Comparison of ENCODE assay signal across 2 cellular contexts in genomic region chr10:43136432-43136831, GRCh38.
TF ChIP-seq lines count a peak whose summit lies in the region.

No MANE protein-coding gene starts in this region.

TF ChIP-seq in HCT116, 20 proteins besides CTCF, POLR2A, EP300 and RAD21:
- no peak for TF ChIP-seq EZH2 (IDR thresholded peaks at IDR 0.05)
- no peak for TF ChIP-seq CEBPB (IDR thresholded peaks at IDR 0.05; ENCODE audit: low read depth)
- TF ChIP-seq, protein P1, sequence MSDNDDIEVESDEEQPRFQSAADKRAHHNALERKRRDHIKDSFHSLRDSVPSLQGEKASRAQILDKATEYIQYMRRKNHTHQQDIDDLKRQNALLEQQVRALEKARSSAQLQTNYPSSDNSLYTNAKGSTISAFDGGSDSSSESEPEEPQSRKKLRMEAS (IDR thresholded peaks at IDR 0.05) = no peak
- TF ChIP-seq CBX3 (IDR thresholded peaks at IDR 0.05; ENCODE audit: low read depth) = no peak
- TF ChIP-seq ZNF274 (IDR thresholded peaks at IDR 0.05; ENCODE audit: low read depth, low read length) = no peak
- TF ChIP-seq ZFX (IDR thresholded peaks at IDR 0.05) = no peak
- TF ChIP-seq EGR1 (IDR thresholded peaks at IDR 0.05; ENCODE audit: low read depth) = no peak
- TF ChIP-seq POLR2AphosphoS5 (IDR thresholded peaks at IDR 0.05; ENCODE audit: low read depth, low read length) = no peak
- no peak for TF ChIP-seq SIN3A (IDR thresholded peaks at IDR 0.05; ENCODE audit: low read depth)
- TF ChIP-seq SRF (IDR thresholded peaks at IDR 0.05; ENCODE audit: low read depth) = no peak
- TF ChIP-seq, protein P2, sequence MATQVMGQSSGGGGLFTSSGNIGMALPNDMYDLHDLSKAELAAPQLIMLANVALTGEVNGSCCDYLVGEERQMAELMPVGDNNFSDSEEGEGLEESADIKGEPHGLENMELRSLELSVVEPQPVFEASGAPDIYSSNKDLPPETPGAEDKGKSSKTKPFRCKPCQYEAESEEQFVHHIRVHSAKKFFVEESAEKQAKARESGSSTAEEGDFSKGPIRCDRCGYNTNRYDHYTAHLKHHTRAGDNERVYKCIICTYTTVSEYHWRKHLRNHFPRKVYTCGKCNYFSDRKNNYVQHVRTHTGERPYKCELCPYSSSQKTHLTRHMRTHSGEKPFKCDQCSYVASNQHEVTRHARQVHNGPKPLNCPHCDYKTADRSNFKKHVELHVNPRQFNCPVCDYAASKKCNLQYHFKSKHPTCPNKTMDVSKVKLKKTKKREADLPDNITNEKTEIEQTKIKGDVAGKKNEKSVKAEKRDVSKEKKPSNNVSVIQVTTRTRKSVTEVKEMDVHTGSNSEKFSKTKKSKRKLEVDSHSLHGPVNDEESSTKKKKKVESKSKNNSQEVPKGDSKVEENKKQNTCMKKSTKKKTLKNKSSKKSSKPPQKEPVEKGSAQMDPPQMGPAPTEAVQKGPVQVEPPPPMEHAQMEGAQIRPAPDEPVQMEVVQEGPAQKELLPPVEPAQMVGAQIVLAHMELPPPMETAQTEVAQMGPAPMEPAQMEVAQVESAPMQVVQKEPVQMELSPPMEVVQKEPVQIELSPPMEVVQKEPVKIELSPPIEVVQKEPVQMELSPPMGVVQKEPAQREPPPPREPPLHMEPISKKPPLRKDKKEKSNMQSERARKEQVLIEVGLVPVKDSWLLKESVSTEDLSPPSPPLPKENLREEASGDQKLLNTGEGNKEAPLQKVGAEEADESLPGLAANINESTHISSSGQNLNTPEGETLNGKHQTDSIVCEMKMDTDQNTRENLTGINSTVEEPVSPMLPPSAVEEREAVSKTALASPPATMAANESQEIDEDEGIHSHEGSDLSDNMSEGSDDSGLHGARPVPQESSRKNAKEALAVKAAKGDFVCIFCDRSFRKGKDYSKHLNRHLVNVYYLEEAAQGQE (IDR thresholded peaks at IDR 0.05; ENCODE audit: low read depth) = no peak
- TF ChIP-seq SP1 (IDR thresholded peaks at IDR 0.05; ENCODE audit: low read depth) = no peak
- TF ChIP-seq FOSL1 (IDR thresholded peaks at IDR 0.05; ENCODE audit: low read depth) = no peak
- TF ChIP-seq, protein P3, sequence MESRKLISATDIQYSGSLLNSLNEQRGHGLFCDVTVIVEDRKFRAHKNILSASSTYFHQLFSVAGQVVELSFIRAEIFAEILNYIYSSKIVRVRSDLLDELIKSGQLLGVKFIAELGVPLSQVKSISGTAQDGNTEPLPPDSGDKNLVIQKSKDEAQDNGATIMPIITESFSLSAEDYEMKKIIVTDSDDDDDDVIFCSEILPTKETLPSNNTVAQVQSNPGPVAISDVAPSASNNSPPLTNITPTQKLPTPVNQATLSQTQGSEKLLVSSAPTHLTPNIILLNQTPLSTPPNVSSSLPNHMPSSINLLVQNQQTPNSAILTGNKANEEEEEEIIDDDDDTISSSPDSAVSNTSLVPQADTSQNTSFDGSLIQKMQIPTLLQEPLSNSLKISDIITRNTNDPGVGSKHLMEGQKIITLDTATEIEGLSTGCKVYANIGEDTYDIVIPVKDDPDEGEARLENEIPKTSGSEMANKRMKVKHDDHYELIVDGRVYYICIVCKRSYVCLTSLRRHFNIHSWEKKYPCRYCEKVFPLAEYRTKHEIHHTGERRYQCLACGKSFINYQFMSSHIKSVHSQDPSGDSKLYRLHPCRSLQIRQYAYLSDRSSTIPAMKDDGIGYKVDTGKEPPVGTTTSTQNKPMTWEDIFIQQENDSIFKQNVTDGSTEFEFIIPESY (IDR thresholded peaks at IDR 0.05; ENCODE audit: extremely low read depth, insufficient replicate concordance, low read length) = no peak
TF ChIP-seq in HCT116: peak in this region for 0.

TF ChIP-seq in GM12878, 131 proteins besides CTCF, POLR2A, EP300 and RAD21:
- TF ChIP-seq CHD1 (IDR thresholded peaks at IDR 0.05; ENCODE audit: low read depth, low read length) (no peak), TARDBP (IDR thresholded peaks at IDR 0.05; ENCODE audit: borderline replicate concordance) (no peak), PBX3 (IDR thresholded peaks at IDR 0.05; ENCODE audit: insufficient replicate concordance, low read depth, low read length) (no peak), KDM1A (IDR thresholded peaks at IDR 0.05; ENCODE audit: borderline replicate concordance) (no peak), MXI1 (IDR thresholded peaks at IDR 0.05; ENCODE audit: low read depth, low read length) (no peak), SKIL (IDR thresholded peaks at IDR 0.05; ENCODE audit: low read depth, poor library complexity, severe bottlenecking) (no peak), ETV6 (conservative IDR thresholded peaks at IDR 0.05 in 1 of 2, IDR thresholded peaks at IDR 0.05 in 1 of 2; ENCODE audit: borderline replicate concordance in 1 of 2, low read depth in 1 of 2) (no peak), FOXM1 (IDR thresholded peaks at IDR 0.05; ENCODE audit: low read depth, low read length) (no peak)
- TF ChIP-seq, protein P4, sequence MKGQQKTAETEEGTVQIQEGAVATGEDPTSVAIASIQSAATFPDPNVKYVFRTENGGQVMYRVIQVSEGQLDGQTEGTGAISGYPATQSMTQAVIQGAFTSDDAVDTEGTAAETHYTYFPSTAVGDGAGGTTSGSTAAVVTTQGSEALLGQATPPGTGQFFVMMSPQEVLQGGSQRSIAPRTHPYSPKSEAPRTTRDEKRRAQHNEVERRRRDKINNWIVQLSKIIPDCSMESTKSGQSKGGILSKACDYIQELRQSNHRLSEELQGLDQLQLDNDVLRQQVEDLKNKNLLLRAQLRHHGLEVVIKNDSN (IDR thresholded peaks at IDR 0.05; ENCODE audit: borderline replicate concordance, extremely low read length, insufficient read depth, low read depth, low read length) = no peak
- TF ChIP-seq, protein P5, sequence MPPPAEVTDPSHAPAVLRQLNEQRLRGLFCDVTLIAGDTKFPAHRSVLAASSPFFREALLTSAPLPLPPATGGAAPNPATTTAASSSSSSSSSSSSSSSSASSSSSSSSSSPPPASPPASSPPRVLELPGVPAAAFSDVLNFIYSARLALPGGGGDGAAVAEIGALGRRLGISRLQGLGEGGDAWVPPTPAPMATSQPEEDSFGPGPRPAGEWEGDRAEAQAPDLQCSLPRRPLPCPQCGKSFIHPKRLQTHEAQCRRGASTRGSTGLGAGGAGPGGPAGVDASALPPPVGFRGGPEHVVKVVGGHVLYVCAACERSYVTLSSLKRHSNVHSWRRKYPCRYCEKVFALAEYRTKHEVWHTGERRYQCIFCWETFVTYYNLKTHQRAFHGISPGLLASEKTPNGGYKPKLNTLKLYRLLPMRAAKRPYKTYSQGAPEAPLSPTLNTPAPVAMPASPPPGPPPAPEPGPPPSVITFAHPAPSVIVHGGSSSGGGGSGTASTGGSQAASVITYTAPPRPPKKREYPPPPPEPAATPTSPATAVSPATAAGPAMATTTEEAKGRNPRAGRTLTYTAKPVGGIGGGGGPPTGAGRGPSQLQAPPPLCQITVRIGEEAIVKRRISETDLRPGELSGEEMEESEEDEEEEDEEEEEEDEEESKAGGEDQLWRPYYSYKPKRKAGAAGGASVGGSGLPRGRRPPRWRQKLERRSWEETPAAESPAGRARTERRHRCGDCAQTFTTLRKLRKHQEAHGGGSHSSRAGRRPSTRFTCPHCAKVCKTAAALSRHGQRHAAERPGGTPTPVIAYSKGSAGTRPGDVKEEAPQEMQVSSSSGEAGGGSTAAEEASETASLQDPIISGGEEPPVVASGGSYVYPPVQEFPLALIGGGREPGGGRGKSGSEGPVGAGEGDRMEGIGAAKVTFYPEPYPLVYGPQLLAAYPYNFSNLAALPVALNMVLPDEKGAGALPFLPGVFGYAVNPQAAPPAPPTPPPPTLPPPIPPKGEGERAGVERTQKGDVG (CRISPR knock-in tag; IDR thresholded peaks at IDR 0.05) = no peak
